ENCODE assay signal across 9 cellular contexts in genomic region chr12:128387811-128388422, GRCh38.
A peak's percentile ranks its signal among the peaks of the same experiment; 100 is the strongest.
DNase-seq lines count a peak whose midpoint lies in the region; ATAC-seq and TF ChIP-seq lines count a peak whose summit lies in the region.
"Had no signal": no experiment of that assay in that cellular context is flagged by ENCODE, and none has a peak within 500 bp of the region (broad histone marks: within the 10 kb centered on the region; RNA-seq: fewer than 3 reads in every experiment).

No MANE protein-coding gene starts in this region.

- no peak overlapping the region for H3K9ac ChIP-seq in KMS-11

- no peaks in the 10 kb centered on the region for H3K9me3 ChIP-seq in uterus

- no peak overlapping the region for H2AFZ ChIP-seq in KMS-11 (ENCODE audit: low read depth)

- H3K4me1 ChIP-seq in KMS-11 (ENCODE audit: low read depth, poor library complexity, severe bottlenecking): no peaks in the 10 kb centered on the region
- no peaks in the 10 kb centered on the region for H3K4me1 ChIP-seq in uterus

- TF ChIP-seq POLR2A in uterus (IDR thresholded peaks at IDR 0.05): no peak

- no peaks in the 10 kb centered on the region for H3K36me3 ChIP-seq in KMS-11 (ENCODE audit: insufficient read depth)
- H3K36me3 ChIP-seq in uterus: no peaks in the 10 kb centered on the region

- no peaks in the 10 kb centered on the region for H4K20me1 ChIP-seq in KMS-11 (ENCODE audit: insufficient read depth)

- ATAC-seq in GM18498 (IDR thresholded peaks at IDR 0.05; ENCODE audit: unreplicated experiment) (peak; percentile 77), left lobe of liver (peak; percentile 94), HG02571 (IDR thresholded peaks at IDR 0.05; ENCODE audit: unreplicated experiment) (no peak), GM21576 (IDR thresholded peaks at IDR 0.05; ENCODE audit: unreplicated experiment) (no peak)

- no peaks in the 10 kb centered on the region for H3K27me3 ChIP-seq in KMS-11 (ENCODE audit: insufficient read depth, low read depth)
- no peaks in the 10 kb centered on the region for H3K27me3 ChIP-seq in uterus

- no peak overlapping the region for H3K27ac ChIP-seq in KMS-11
- H3K27ac ChIP-seq in uterus: peak overlapping the region; percentile 57 to 74

- intact Hi-C loops in uterus (cut with DNase I; ENCODE audit: low total_unique reads): no loop called here

- no peak overlapping the region for H3K4me3 ChIP-seq in KMS-11 (IDR thresholded peaks at IDR 0.05; ENCODE audit: insufficient read depth, low read depth, low read length)
- no peak overlapping the region for H3K4me3 ChIP-seq in uterus

- DNase-seq in C1 segment of cervical spinal cord (lab: John Stamatoyannopoulos, UW) (peak in 10 of 14 donors; percentile 3 to 63 (median 17)), amygdala (lab: John Stamatoyannopoulos, UW) (peak in 47 of 56 donors; percentile 1 to 76 (median 37)), left lobe of liver (ENCODE audit: low spot score) (peak; percentile 55), uterus (peak; percentile 31 to 55)
- DNase-seq: IMR-90 had no signal

- H3K4me2 ChIP-seq in KMS-11: no peak overlapping the region

- H3K79me2 ChIP-seq in KMS-11 (ENCODE audit: insufficient read depth, low read depth): no peaks in the 10 kb centered on the region

- peak; percentile 50; the same call in 1 of the 2 replicates for TF ChIP-seq CTCF in KMS-11 (conservative IDR thresholded peaks at IDR 0.05; ENCODE audit: low read depth, low read length)
- TF ChIP-seq CTCF in uterus (IDR thresholded peaks at IDR 0.05): peak; percentile 30 to 72 (median 45)

Comparison
In these comparisons a context has a peak if more than half of its experiments do, and no peak if none do; other contexts are left out.
1. ATAC-seq: peak in GM18498 (single experiment) and left lobe of liver (single experiment); none in HG02571 (single experiment) and GM21576 (single experiment).
2. Peak in every context shown above with its lines, with median percentiles within 50 percentile points of each other: DNase-seq.